Comparison of ENCODE assay signal across 13 cellular contexts in genomic region chr6:89986650-89987074, GRCh38.
DNase-seq lines count a peak whose midpoint lies in the region; ATAC-seq and TF ChIP-seq lines count a peak whose summit lies in the region.
"Had no signal": no experiment of that assay in that cellular context is flagged by ENCODE, and none has a peak within 500 bp of the region (broad histone marks: within the 10 kb centered on the region; RNA-seq: fewer than 3 reads in every experiment).

No MANE protein-coding gene starts in this region.

- DNase-seq in activated CD4-positive, alpha-beta T cell treated with anti-CD3 and anti-CD28 coated beads for 36 hours = no peak
- DNase-seq in activated CD4-positive, alpha-beta T cell treated with anti-CD3 and anti-CD28 coated beads, Interleukin-2, amount 50 U/mL, for 48 hours = no peak
- DNase-seq in SJCRH30 = peak in 1 of 2 experiments; percentile 34
- peak; percentile 22 for DNase-seq in fibroblast of gingiva (ENCODE audit: low read depth)
- DNase-seq in RPMI8226 = no peak
- DNase-seq in NCI-H345 treated with DMSO at 0.1 percent for 48 hours (lab: John Stamatoyannopoulos, UW; ENCODE audit: unreplicated experiment) = no peak
- DNase-seq in erythroblast (lab: John Stamatoyannopoulos, UW) = no peak
- DNase-seq: activated gamma-delta T cell; left colon; right lobe of liver; stimulated activated CD8-positive, alpha-beta memory T cell treated with anti-CD3 and anti-CD28 coated beads, Interleukin-4, amount 100 ng/mL, for 48 hours had no signal

- no peak for TF ChIP-seq POLR2A in erythroblast (IDR thresholded peaks at IDR 0.05; ENCODE audit: low read length)

- peak overlapping the region; percentile 52 for H3K4me3 ChIP-seq in SJCRH30
- H3K4me3 ChIP-seq in skeletal muscle satellite cell (ENCODE audit: low read length) = peak overlapping the region; percentile 62
- H3K4me3 ChIP-seq: right lobe of liver had no signal

- no peaks in the 10 kb centered on the region for H3K9me3 Mint-ChIP-seq in activated CD4-positive, alpha-beta T cell treated with anti-CD3 and anti-CD28 coated beads for 36 hours (ENCODE audit: low read depth)

- H3K4me1 Mint-ChIP-seq in activated CD4-positive, alpha-beta T cell treated with anti-CD3 and anti-CD28 coated beads for 36 hours = peaks cover 80% of the 10 kb centered on the region

- H3K4me1 ChIP-seq in SJCRH30 (peaks cover 21% of the 10 kb centered on the region), skeletal muscle satellite cell (ENCODE audit: control insufficient read depth, insufficient read depth, low read length) (peaks cover 49% of the 10 kb centered on the region)
- H3K4me1 ChIP-seq: right lobe of liver had no signal

- peak; percentile 63 for ATAC-seq in activated CD4-positive, alpha-beta T cell treated with anti-CD3 and anti-CD28 coated beads for 36 hours
- ATAC-seq: left colon, right lobe of liver had no signal

- CTCF ChIA-PET in activated CD4-positive, alpha-beta T cell treated with anti-CD3 and anti-CD28 coated beads for 36 hours (lab: Charles Lee) = interaction anchor here (0.5 to 2.1 kb wide), 11 partner anchors 10 to 503 kb away, joined by 3 to 7 read pairs (median 3); no protein-coding TSS in a partner anchor

- peak overlapping the region; percentile 97 for H3K27ac ChIP-seq in SJCRH30
- H3K27ac ChIP-seq: right lobe of liver had no signal

- H3K4me3 Mint-ChIP-seq in activated CD4-positive, alpha-beta T cell treated with anti-CD3 and anti-CD28 coated beads for 36 hours = no peak overlapping the region
- H3K4me3 Mint-ChIP-seq: B cell had no signal

- POLR2A ChIA-PET in activated CD4-positive, alpha-beta T cell treated with anti-CD3 and anti-CD28 coated beads for 36 hours (lab: Charles Lee) = interaction anchor here (0.5 to 1.5 kb wide), 7 partner anchors 15 to 411 kb away, joined by 3 to 8 read pairs (median 3); no protein-coding TSS in a partner anchor

- H3K9me3 ChIP-seq in SJCRH30 (replicated peaks) (no peaks in the 10 kb centered on the region), skeletal muscle satellite cell (replicated peaks; ENCODE audit: low read length) (no peaks in the 10 kb centered on the region)
- H3K9me3 ChIP-seq: right lobe of liver had no signal

- H3K27me3 Mint-ChIP-seq in activated CD4-positive, alpha-beta T cell treated with anti-CD3 and anti-CD28 coated beads for 36 hours = no peaks in the 10 kb centered on the region
- H3K27me3 Mint-ChIP-seq: B cell had no signal

- peak overlapping the region; percentile 78 for H3K4me2 ChIP-seq in skeletal muscle satellite cell (ENCODE audit: low read length)

- peaks cover 74% of the 10 kb centered on the region for H3K36me3 Mint-ChIP-seq in activated CD4-positive, alpha-beta T cell treated with anti-CD3 and anti-CD28 coated beads for 36 hours (ENCODE audit: low read depth)

- no peaks in the 10 kb centered on the region for H3K27me3 ChIP-seq in SJCRH30
- H3K27me3 ChIP-seq in skeletal muscle satellite cell (ENCODE audit: control insufficient read depth, insufficient read depth, low read length) = no peaks in the 10 kb centered on the region
- H3K27me3 ChIP-seq: right lobe of liver had no signal

- intact Hi-C loops in activated CD4-positive, alpha-beta T cell treated with anti-CD3 and anti-CD28 coated beads for 36 hours (cut with DNase I, micrococcal nuclease) = loop anchor here in 1 of 2 experiments (2.0 to 5.0 kb wide), 2 partner anchors 14 to 34 kb away; no protein-coding TSS in a partner anchor

- H3K36me3 ChIP-seq in SJCRH30 (no peaks in the 10 kb centered on the region), skeletal muscle satellite cell (ENCODE audit: insufficient read depth, low read length) (no peaks in the 10 kb centered on the region)
- H3K36me3 ChIP-seq: right lobe of liver had no signal

- peak overlapping the region; percentile 92 for H3K9ac ChIP-seq in skeletal muscle satellite cell (ENCODE audit: low read depth, low read length)

- peak overlapping the region; percentile 91 for H3K27ac Mint-ChIP-seq in activated CD4-positive, alpha-beta T cell treated with anti-CD3 and anti-CD28 coated beads for 36 hours
